In the genomic region with DNA sequence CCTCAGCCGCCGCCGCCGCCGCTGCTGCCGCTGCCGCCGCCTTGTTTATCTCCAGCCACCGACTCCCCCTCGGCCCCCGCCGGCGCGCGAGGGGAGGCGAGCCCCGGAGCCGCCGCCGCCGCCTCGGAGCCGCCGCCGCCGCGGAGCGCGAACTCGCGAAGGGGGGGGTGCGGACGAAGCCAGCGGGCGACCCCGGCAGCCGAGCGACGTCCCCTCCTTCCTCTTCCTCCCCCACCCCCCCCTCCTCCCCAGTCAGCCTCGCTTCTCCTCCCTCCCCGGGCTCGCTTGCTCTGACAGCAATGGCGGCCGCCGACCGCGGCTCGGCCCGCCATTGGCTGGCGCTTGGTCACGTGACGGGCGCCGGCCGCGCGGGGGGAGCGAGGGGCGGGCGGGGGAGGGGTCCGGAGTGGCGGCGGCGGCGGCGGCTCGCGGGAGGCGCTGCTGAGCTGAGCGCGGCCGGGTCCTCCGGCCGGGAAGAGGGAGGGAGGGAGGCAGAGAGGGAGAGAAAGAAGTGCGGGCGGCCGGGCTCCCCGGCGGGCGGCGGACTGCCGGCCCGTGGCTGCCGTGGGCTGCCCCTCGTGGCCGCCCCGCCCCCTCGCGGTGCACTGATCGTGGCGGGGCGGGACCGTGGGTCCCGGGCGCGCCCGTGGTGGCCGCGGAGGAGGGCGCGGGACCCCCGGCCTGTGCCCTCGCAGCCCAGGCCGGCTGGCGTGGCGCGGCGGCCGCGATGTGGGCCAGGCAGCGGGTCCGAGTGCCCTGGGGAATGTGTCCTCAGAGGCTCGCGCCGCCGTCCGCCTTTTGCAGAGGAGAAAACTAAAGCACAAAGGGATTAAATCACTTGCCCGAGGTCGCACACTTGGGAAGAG, we compare ENCODE assay signal across 8 cellular contexts. TPM values are rescaled to one million over a fixed set of nuclear protein-coding genes. Genes with fewer than 3 reads are reported as not detected.
DNase-seq lines count a peak whose midpoint lies in the region; ATAC-seq, FAIRE-seq and TF ChIP-seq lines count a peak whose summit lies in the region.

A gene (minus strand): TSS at position 301 of the 866 bp plus-strand sequence. CDS start 562 bp downstream, outside the sequence.

- H3K27me3 ChIP-seq in left ventricle myocardium inferior (ENCODE audit: low read depth) = no peaks in the 10 kb centered on the region
- no peaks in the 10 kb centered on the region for H3K27me3 ChIP-seq in psoas muscle (ENCODE audit: insufficient read depth in 3 of 3, low read length in 2 of 3)

- peaks cover 53% of the 10 kb centered on the region for H3K4me1 ChIP-seq in left ventricle myocardium inferior
- peaks cover 32% of the 10 kb centered on the region for H3K4me1 ChIP-seq in psoas muscle

- H3K36me3 ChIP-seq in left ventricle myocardium inferior = no peaks in the 10 kb centered on the region
- H3K36me3 ChIP-seq in psoas muscle (ENCODE audit: insufficient read depth in 1 of 2, low read depth in 1 of 2) = no peaks in the 10 kb centered on the region

- H3K9me3 ChIP-seq in left ventricle myocardium inferior (replicated peaks) = no peaks in the 10 kb centered on the region
- H3K9me3 ChIP-seq in psoas muscle = no peaks in the 10 kb centered on the region

- no peak for TF ChIP-seq POLR2A in GM12891 (IDR thresholded peaks at IDR 0.05; ENCODE audit: low read depth, low read length)

- DNase-seq in GM12891 (ENCODE audit: insufficient read length, low spot score) (peak; percentile 90), NCI-H128 (lab: John Stamatoyannopoulos, UW; ENCODE audit: unreplicated experiment) (peak; percentile 71), T-helper 2 cell (peak; percentile 78 to 94 (median 83)), amygdala (lab: John Stamatoyannopoulos, UW) (peak; percentile 21 to 93 (median 84)), left ventricle myocardium inferior (peak; percentile 90), psoas muscle (peak; percentile 90 to 94), ureter (ENCODE audit: low spot score) (peak; percentile 91)

- FAIRE-seq in GM12891 (lab: Jason Lieb, UNC) = peak; percentile 70

- H3K27ac ChIP-seq in left ventricle myocardium inferior (replicated peaks) = peak within 1 kb of the TSS; percentile 99
- peak within 1 kb of the TSS; percentile 95 for H3K27ac ChIP-seq in psoas muscle

- WGBS in psoas muscle, 3 donors = 0 to 1% (median 0%) methylated on average over 40 to 117 of the region's 119 CpGs

- peak; percentile 84 for ATAC-seq in HG02678 (IDR thresholded peaks at IDR 0.05; ENCODE audit: unreplicated experiment)
- ATAC-seq in psoas muscle = peak; percentile 91 to 95 (median 94)

- intact Hi-C loops in left ventricle myocardium inferior (cut with micrococcal nuclease) (loop anchor here (10.0 kb wide), 1 partner anchor 317 kb away; no protein-coding TSS in a partner anchor), psoas muscle (cut with DNase I) (loop anchor here (1.0 to 5.0 kb wide), 5 partner anchors 40 to 325 kb away; no protein-coding TSS in a partner anchor)

- TF ChIP-seq CTCF in left ventricle myocardium inferior (IDR thresholded peaks at IDR 0.05; ENCODE audit: borderline replicate concordance) (peak; percentile 67), psoas muscle (IDR thresholded peaks at IDR 0.05) (peak; percentile 50)

- peak within 1 kb of the TSS; percentile 87 for H3K4me3 ChIP-seq in left ventricle myocardium inferior
- H3K4me3 ChIP-seq in psoas muscle = peak within 1 kb of the TSS; percentile 86

TF ChIP-seq in GM12891, 5 proteins besides CTCF, POLR2A, EP300 and RAD21:
- TF ChIP-seq POLR2AphosphoS5 (IDR thresholded peaks at IDR 0.05; ENCODE audit: low read depth, low read length) (no peak), POU2F2 (IDR thresholded peaks at IDR 0.05; ENCODE audit: low read depth, low read length) (no peak), TAF1 (IDR thresholded peaks at IDR 0.05; ENCODE audit: low read depth, low read length) (no peak), SPI1 (IDR thresholded peaks at IDR 0.05; ENCODE audit: low read depth, low read length) (no peak), PAX5 (IDR thresholded peaks at IDR 0.05; ENCODE audit: insufficient read depth, low read length, severe bottlenecking) (no peak)

RNA-seq across cellular contexts. Expression of the gene that starts here (rescaled TPM):
- 12.5 TPM for polyA plus RNA-seq in GM12891 (2012; ENCODE audit: low read depth, missing spikeins)
- total RNA-seq in left ventricle myocardium inferior = 55.0 TPM
- total RNA-seq in psoas muscle = 10 to 100 TPM; 72.5 to 90.5 (median 75.2) TPM
- 10 to 100 TPM in 2 of 3 donors, 1 to 10 TPM in 1; 8.9 to 34.3 (median 15.3) TPM for polyA plus RNA-seq in psoas muscle
- 130 TPM for total RNA-seq in ureter

Comparison
In these comparisons a context has a peak if more than half of its experiments do, and no peak if none do; other contexts are left out.
1. Peak in every context shown above with its lines: DNase-seq, ATAC-seq, H3K4me3 ChIP-seq and H3K27ac ChIP-seq.